ENCODE assay signal across 8 cellular contexts in the genomic region with DNA sequence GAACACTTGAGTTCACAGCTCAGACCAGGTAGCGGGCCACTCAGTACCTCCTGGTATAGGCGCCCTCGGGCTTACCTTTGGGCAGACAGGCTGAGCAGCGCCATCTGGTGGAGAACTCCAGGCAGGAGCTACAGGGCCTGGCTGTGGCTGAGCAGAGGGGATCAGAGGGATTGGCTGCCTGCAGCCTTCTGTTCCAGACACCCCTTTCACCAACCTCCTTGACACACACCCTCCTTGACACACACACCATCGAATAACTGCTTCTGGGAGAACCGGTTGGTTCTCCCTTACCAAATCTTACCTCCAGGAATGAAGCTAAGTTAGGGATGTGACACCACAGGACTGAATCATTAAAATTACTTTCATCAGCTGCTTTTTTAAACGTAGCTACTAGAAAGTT. TPM values are rescaled to one million over a fixed set of nuclear protein-coding genes. Genes with fewer than 3 reads are reported as not detected.
DNase-seq lines count a peak whose midpoint lies in the region; ATAC-seq, FAIRE-seq and TF ChIP-seq lines count a peak whose summit lies in the region.

No MANE protein-coding gene starts in this region.

- peaks cover 6% of the 10 kb centered on the region for H3K4me1 ChIP-seq in keratinocyte (ENCODE audit: control insufficient read depth, extremely low read depth, insufficient read depth, low read length)

- peak; percentile 95 for TF ChIP-seq CTCF in BJ (IDR thresholded peaks at IDR 0.05; ENCODE audit: insufficient read depth, low read depth, low read length)
- TF ChIP-seq CTCF in bronchial epithelial cell (IDR thresholded peaks at IDR 0.05; ENCODE audit: insufficient read depth, low read length, severe bottlenecking) = peak; percentile 98
- peak; percentile 93 to 95 (median 94) for TF ChIP-seq CTCF in keratinocyte (optimal IDR thresholded peaks at IDR 0.05 in 1 of 3, IDR thresholded peaks at IDR 0.05 in 1 of 3, conservative IDR thresholded peaks at IDR 0.05 in 1 of 3; ENCODE audit: extremely low read depth in 1 of 3, insufficient read depth in 2 of 3, low read length in 3 of 3)

- POLR2A ChIA-PET in BJ (lab: Charles Lee) = no interaction called here

- H3K4me3 ChIP-seq in BJ (ENCODE audit: low read depth, low read length) = no peak overlapping the region
- H3K4me3 ChIP-seq in bronchial epithelial cell (ENCODE audit: low read depth, low read length) = no peak overlapping the region
- no peak overlapping the region for H3K4me3 ChIP-seq in keratinocyte (ENCODE audit: control insufficient read depth in 2 of 3, extremely low read depth in 1 of 3, insufficient read depth in 2 of 3, low read depth in 1 of 3, low read length in 3 of 3)

- no peaks in the 10 kb centered on the region for H3K79me2 ChIP-seq in keratinocyte (ENCODE audit: control insufficient read depth, insufficient read depth, low read length)

- H2AFZ ChIP-seq in keratinocyte (ENCODE audit: control insufficient read depth, low read length) = no peak overlapping the region

- H3K27me3 ChIP-seq in BJ (ENCODE audit: control insufficient read depth, insufficient read depth, low read length) (peaks cover 18% of the 10 kb centered on the region), bronchial epithelial cell (ENCODE audit: control insufficient read depth, insufficient read depth, low read length) (peaks cover 19% of the 10 kb centered on the region), keratinocyte (ENCODE audit: control insufficient read depth, extremely low read depth, insufficient read depth, low read length) (peaks cover 43% of the 10 kb centered on the region)

- H3K4me2 ChIP-seq in keratinocyte (ENCODE audit: control insufficient read depth, extremely low read depth, insufficient read depth, low read depth, low read length) = no peak overlapping the region

- ATAC-seq in HG02588 (IDR thresholded peaks at IDR 0.05; ENCODE audit: unreplicated experiment) = no peak

- no peaks in the 10 kb centered on the region for H3K9me3 ChIP-seq in keratinocyte (ENCODE audit: control insufficient read depth, low read depth, low read length)

- H4K20me1 ChIP-seq in keratinocyte (ENCODE audit: control insufficient read depth, extremely low read depth, insufficient read depth, low read length) = no peaks in the 10 kb centered on the region

- dilution Hi-C loops in keratinocyte (cut with MboI; ENCODE audit: extremely low pct_ligation_motif_present, low sequenced_read_pairs) = no loop called here

- FAIRE-seq in bronchial epithelial cell (lab: Jason Lieb, UNC) = peak; percentile 98
- FAIRE-seq in keratinocyte (lab: Jason Lieb, UNC) = peak; percentile 89

- CTCF ChIA-PET in BJ (lab: Yijun Ruan, JAX) = interaction anchor here (0.5 to 6.9 kb wide), 44 partner anchors 9 to 382 kb away, joined by 3 to 73 read pairs (median 4); a partner anchor contains a TSS

- H3K27ac ChIP-seq in keratinocyte (ENCODE audit: control insufficient read depth, insufficient read depth, low read length) = no peak overlapping the region

- H3K9ac ChIP-seq in keratinocyte (ENCODE audit: control insufficient read depth, extremely low read depth, insufficient read depth, low read length) = no peak overlapping the region

- no peaks in the 10 kb centered on the region for H3K36me3 ChIP-seq in BJ (ENCODE audit: control insufficient read depth, insufficient read depth, low read length)
- H3K36me3 ChIP-seq in bronchial epithelial cell (ENCODE audit: control insufficient read depth, insufficient read depth, low read length) = no peaks in the 10 kb centered on the region
- H3K36me3 ChIP-seq in keratinocyte (ENCODE audit: control insufficient read depth in 2 of 2, extremely low read depth in 1 of 2, insufficient read depth in 2 of 2, low read length in 2 of 2) = no peaks in the 10 kb centered on the region

- H3K9me1 ChIP-seq in keratinocyte (ENCODE audit: control insufficient read depth, extremely low read depth, insufficient read depth, low read length) = no peaks in the 10 kb centered on the region

- no peak for DNase-seq in BJ (ENCODE audit: low read depth)
- peak; percentile 54 for DNase-seq in HCEC 1CT
- peak; percentile 77 for DNase-seq in NCI-H345 treated with DMSO at 0.1 percent for 48 hours (lab: John Stamatoyannopoulos, UW; ENCODE audit: unreplicated experiment)
- DNase-seq in activated CD4-positive, CD25-positive, alpha-beta regulatory T cell treated with anti-CD3 and anti-CD28 coated beads, Interleukin-2, amount 50 U/mL, for 16 hours (ENCODE audit: low read depth, low spot score) = peak; percentile 72
- DNase-seq in bronchial epithelial cell (ENCODE audit: low read depth) = peak; percentile 87
- peak; percentile 44 for DNase-seq in keratinocyte (ENCODE audit: low read depth, low spot score)
- DNase-seq in stimulated activated CD4-positive, alpha-beta T cell treated with anti-CD3 and anti-CD28 coated beads, Interleukin-1b, Interleukin-23, amount 100 ng/mL, for 4 hours (ENCODE audit: low read depth in 2 of 2) = peak; percentile 75 to 84

RNA-seq across cellular contexts. Expression of a gene that starts 6.5 kb away (rescaled TPM):
- polyA plus RNA-seq in BJ (2011; rRNA removed) = not detected in 2 replicates
- not detected in 2 replicates for polyA minus RNA-seq in BJ (2011; rRNA and poly(A)+ RNA removed)
- total RNA-seq in bronchial epithelial cell = not detected in 2 replicates
- polyA plus RNA-seq in keratinocyte = 0.03 TPM in 1 of 3 replicates, not detected in the others
- polyA plus RNA-seq in keratinocyte (2011; ENCODE audit: low read depth) = not detected
- polyA plus RNA-seq in keratinocyte (2011; cell fraction: cytosol; rRNA removed) = not detected in 2 replicates
- not detected in 2 replicates for polyA plus RNA-seq in keratinocyte (2011; cell fraction: nucleus; rRNA removed)
- not detected in 2 replicates for polyA plus RNA-seq in keratinocyte (2012; ENCODE audit: low replicate concordance)
- 0.16 to 0.22 TPM in 2 of 3 replicates, not detected in the other for polyA minus RNA-seq in keratinocyte
- not detected for polyA minus RNA-seq in keratinocyte (2011; cell fraction: cytosol; rRNA and poly(A)+ RNA removed)
- not detected in 2 replicates for polyA minus RNA-seq in keratinocyte (2011; cell fraction: nucleus; rRNA and poly(A)+ RNA removed)

RNA-seq across cellular contexts. Expression of a gene that starts 15.0 kb away (rescaled TPM):
- polyA plus RNA-seq in BJ (2011; rRNA removed) = 37.2 and 46.2 TPM in 2 replicates
- 32.1 and 40.5 TPM in 2 replicates for polyA minus RNA-seq in BJ (2011; rRNA and poly(A)+ RNA removed)
- total RNA-seq in bronchial epithelial cell = 55.3 and 64.9 TPM in 2 replicates
- polyA plus RNA-seq in keratinocyte = 39.5 to 56.5 TPM (median 41.2 TPM) in 3 replicates
- 37.9 TPM for polyA plus RNA-seq in keratinocyte (2011; ENCODE audit: low read depth)
- 31.3 and 36.1 TPM in 2 replicates for polyA plus RNA-seq in keratinocyte (2011; cell fraction: cytosol; rRNA removed)
- 74.9 and 81.9 TPM in 2 replicates for polyA plus RNA-seq in keratinocyte (2011; cell fraction: nucleus; rRNA removed)
- 28.7 and 41.6 TPM in 2 replicates for polyA plus RNA-seq in keratinocyte (2012; ENCODE audit: low replicate concordance)
- polyA minus RNA-seq in keratinocyte = 33.5 to 46.8 TPM (median 39.8 TPM) in 3 replicates
- polyA minus RNA-seq in keratinocyte (2011; cell fraction: cytosol; rRNA and poly(A)+ RNA removed) = 33.0 TPM
- 27.5 and 48.2 TPM in 2 replicates for polyA minus RNA-seq in keratinocyte (2011; cell fraction: nucleus; rRNA and poly(A)+ RNA removed)

RNA-seq across cellular contexts. Expression of a gene that starts 44.6 kb away (rescaled TPM):
- polyA plus RNA-seq in BJ (2011; rRNA removed) = not detected in 2 replicates
- polyA minus RNA-seq in BJ (2011; rRNA and poly(A)+ RNA removed) = not detected in 2 replicates
- not detected in 2 replicates for total RNA-seq in bronchial epithelial cell
- not detected in 3 replicates for polyA plus RNA-seq in keratinocyte
- polyA plus RNA-seq in keratinocyte (2011; ENCODE audit: low read depth) = not detected
- not detected in 2 replicates for polyA plus RNA-seq in keratinocyte (2011; cell fraction: cytosol; rRNA removed)
- not detected in 2 replicates for polyA plus RNA-seq in keratinocyte (2011; cell fraction: nucleus; rRNA removed)
- not detected in 2 replicates for polyA plus RNA-seq in keratinocyte (2012; ENCODE audit: low replicate concordance)
- not detected in 3 replicates for polyA minus RNA-seq in keratinocyte
- polyA minus RNA-seq in keratinocyte (2011; cell fraction: cytosol; rRNA and poly(A)+ RNA removed) = not detected
- not detected in 2 replicates for polyA minus RNA-seq in keratinocyte (2011; cell fraction: nucleus; rRNA and poly(A)+ RNA removed)

RNA-seq across cellular contexts. Expression of a gene that starts 55.1 kb away (rescaled TPM):
- polyA plus RNA-seq in BJ (2011; rRNA removed) (252 and 268 TPM in 2 replicates), keratinocyte (38.5 to 222 TPM (median 130 TPM) in 3 replicates)
- polyA minus RNA-seq in BJ (2011; rRNA and poly(A)+ RNA removed) = 18.6 and 41.5 TPM in 2 replicates
- 87.9 and 283 TPM in 2 replicates for total RNA-seq in bronchial epithelial cell
- 28.8 TPM for polyA plus RNA-seq in keratinocyte (2011; ENCODE audit: low read depth)
- polyA plus RNA-seq in keratinocyte (2011; cell fraction: cytosol; rRNA removed) = 90.7 and 132 TPM in 2 replicates
- polyA plus RNA-seq in keratinocyte (2011; cell fraction: nucleus; rRNA removed) = 47.0 and 59.5 TPM in 2 replicates
- polyA plus RNA-seq in keratinocyte (2012; ENCODE audit: low replicate concordance) = 113 and 220 TPM in 2 replicates
- 12.7 to 64.4 TPM (median 19.5 TPM) in 3 replicates for polyA minus RNA-seq in keratinocyte
- polyA minus RNA-seq in keratinocyte (2011; cell fraction: cytosol; rRNA and poly(A)+ RNA removed) = 25.9 TPM
- 5.9 and 12.9 TPM in 2 replicates for polyA minus RNA-seq in keratinocyte (2011; cell fraction: nucleus; rRNA and poly(A)+ RNA removed)
